Comparison of ENCODE assay signal across 9 cellular contexts in genomic region chr4:186726150-186726439, GRCh38. TPM values are rescaled to one million over a fixed set of nuclear protein-coding genes. Genes with fewer than 3 reads are reported as not detected.
DNase-seq lines count a peak whose midpoint lies in the region; ATAC-seq and TF ChIP-seq lines count a peak whose summit lies in the region.
"Had no signal": no experiment of that assay in that cellular context is flagged by ENCODE, and none has a peak within 500 bp of the region (broad histone marks: within the 10 kb centered on the region; RNA-seq: fewer than 3 reads in every experiment).

No MANE protein-coding gene starts in this region.

- peak overlapping the region; percentile 86 for H3K18ac ChIP-seq in mesendoderm (ENCODE audit: low read length)

- H3K9me3 ChIP-seq in vagina: no peaks in the 10 kb centered on the region

- H3K4me1 Mint-ChIP-seq in activated naive CD4-positive, alpha-beta T cell treated with anti-CD3 and anti-CD28 coated beads for 36 hours (ENCODE audit: low read depth): peaks cover 21% of the 10 kb centered on the region
- H3K4me1 Mint-ChIP-seq in effector memory CD8-positive, alpha-beta T cell (ENCODE audit: low read depth in 2 of 2): no peaks in the 10 kb centered on the region

- no peaks in the 10 kb centered on the region for H3K9me3 Mint-ChIP-seq in activated naive CD4-positive, alpha-beta T cell treated with anti-CD3 and anti-CD28 coated beads for 36 hours
- peaks cover 0 to 2% of the 10 kb centered on the region in 2 donors for H3K9me3 Mint-ChIP-seq in effector memory CD8-positive, alpha-beta T cell

- peak overlapping the region; percentile 39 for H2BK15ac ChIP-seq in mesendoderm (replicated peaks; ENCODE audit: low read depth)

- no peak overlapping the region for H2AK5ac ChIP-seq in mesendoderm (ENCODE audit: low read length)

- H3K27ac Mint-ChIP-seq in activated naive CD4-positive, alpha-beta T cell treated with anti-CD3 and anti-CD28 coated beads for 36 hours: no peak overlapping the region
- H3K27ac Mint-ChIP-seq in effector memory CD8-positive, alpha-beta T cell: no peak overlapping the region

- peak overlapping the region; percentile 74 for H3K4ac ChIP-seq in mesendoderm (ENCODE audit: low read depth, low read length)

- CTCF ChIA-PET in activated naive CD4-positive, alpha-beta T cell treated with anti-CD3 and anti-CD28 coated beads for 36 hours (lab: Charles Lee): no interaction called here

- no peak for TF ChIP-seq POLR2A in vagina (IDR thresholded peaks at IDR 0.05)

- peak overlapping the region; percentile 97 for H3K4me3 ChIP-seq in coronary artery
- peak overlapping the region; percentile 85 for H3K4me3 ChIP-seq in mesendoderm (ENCODE audit: low read length)
- H3K4me3 ChIP-seq in vagina: peak overlapping the region; percentile 66 to 74

- H3K9ac ChIP-seq in mesendoderm (ENCODE audit: low read length): peak overlapping the region; percentile 78

- no peak overlapping the region for H2BK5ac ChIP-seq in mesendoderm (ENCODE audit: low read length)

- no peak overlapping the region for H4K5ac ChIP-seq in mesendoderm (ENCODE audit: low read length)

- peaks cover 3% of the 10 kb centered on the region for H3K79me2 ChIP-seq in mesendoderm (ENCODE audit: control insufficient read depth, insufficient read depth, low read length)

- H3K79me1 ChIP-seq in mesendoderm (ENCODE audit: low read length): no peaks in the 10 kb centered on the region

- DNase-seq in activated naive CD4-positive, alpha-beta T cell treated with anti-CD3 and anti-CD28 coated beads for 36 hours: no peak
- DNase-seq in activated naive CD4-positive, alpha-beta T cell treated with Interleukin-2 at 50 U/mL for 16 hours: no peak
- DNase-seq in coronary artery (ENCODE audit: low spot score) (no peak), mesendoderm (no peak), vagina (ENCODE audit: extremely low spot score in 2 of 2) (no peak), NCI-H1436 treated with DMSO at 0.1 percent for 48 hours (lab: John Stamatoyannopoulos, UW) (no peak), COLO829 (ENCODE audit: low spot score) (no peak)
- DNase-seq in effector memory CD8-positive, alpha-beta T cell: no peak
- DNase-seq: activated naive CD4-positive, alpha-beta T cell had no signal

- peak overlapping the region; percentile 48 for H3K4me3 Mint-ChIP-seq in activated naive CD4-positive, alpha-beta T cell treated with anti-CD3 and anti-CD28 coated beads for 36 hours
- no peak overlapping the region for H3K4me3 Mint-ChIP-seq in effector memory CD8-positive, alpha-beta T cell

- peak overlapping the region; percentile 87 for H3K56ac ChIP-seq in mesendoderm (ENCODE audit: low read length)

- H3K27ac ChIP-seq in coronary artery: peak overlapping the region; percentile 91 to 93
- peak overlapping the region; percentile 77 for H3K27ac ChIP-seq in mesendoderm (ENCODE audit: low read depth, low read length)
- H3K27ac ChIP-seq in vagina: peak overlapping the region; percentile 86

- no peak for ATAC-seq in effector memory CD8-positive, alpha-beta T cell (replicated peaks)

- peak overlapping the region; percentile 95 for H3K4me2 ChIP-seq in mesendoderm (ENCODE audit: low read length)

- no peak overlapping the region for H4K8ac ChIP-seq in mesendoderm (ENCODE audit: low read depth, low read length)

- no peaks in the 10 kb centered on the region for H3K36me3 Mint-ChIP-seq in activated naive CD4-positive, alpha-beta T cell treated with anti-CD3 and anti-CD28 coated beads for 36 hours (ENCODE audit: low read depth)
- no peaks in the 10 kb centered on the region for H3K36me3 Mint-ChIP-seq in effector memory CD8-positive, alpha-beta T cell (ENCODE audit: insufficient read depth)

- H2BK120ac ChIP-seq in mesendoderm (ENCODE audit: low read depth, low read length): peak overlapping the region; percentile 63

- no peak overlapping the region for H3K23ac ChIP-seq in mesendoderm (ENCODE audit: low read length)

- H3K36me3 ChIP-seq in mesendoderm (ENCODE audit: control insufficient read depth, insufficient read depth, low read length) (no peaks in the 10 kb centered on the region), vagina (no peaks in the 10 kb centered on the region)

- H3K4me1 ChIP-seq in mesendoderm (ENCODE audit: control insufficient read depth, low read depth, low read length) (peaks cover 8% of the 10 kb centered on the region), vagina (peaks cover 22% of the 10 kb centered on the region)

- WGBS in mesendoderm (ENCODE audit: extremely low coverage, insufficient coverage, low lambda C conversion rate): no CpG with 5 or more reads among the region's 21 CpGs

- no peak for TF ChIP-seq CTCF in coronary artery (IDR thresholded peaks at IDR 0.05)
- peak in 1 of 3 experiments; percentile 2 for TF ChIP-seq CTCF in vagina (IDR thresholded peaks at IDR 0.05)

- H3K27me3 Mint-ChIP-seq in activated naive CD4-positive, alpha-beta T cell treated with anti-CD3 and anti-CD28 coated beads for 36 hours (ENCODE audit: low read depth): peaks cover 59% of the 10 kb centered on the region
- H3K27me3 Mint-ChIP-seq in effector memory CD8-positive, alpha-beta T cell: peaks cover 36 to 51% of the 10 kb centered on the region in 2 donors

- no peaks in the 10 kb centered on the region for H3K27me3 ChIP-seq in mesendoderm (ENCODE audit: insufficient read depth, low read length, poor library complexity)
- H3K27me3 ChIP-seq in vagina: no peaks in the 10 kb centered on the region

- intact Hi-C loops in activated naive CD4-positive, alpha-beta T cell treated with anti-CD3 and anti-CD28 coated beads for 36 hours (cut with micrococcal nuclease): loop anchor here (10.0 kb wide), 1 partner anchor 879 kb away; no protein-coding TSS in a partner anchor
- intact Hi-C loops in vagina (cut with DNase I): loop anchor here (10.0 kb wide), 1 partner anchor 119 kb away; no protein-coding TSS in a partner anchor

RNA-seq across cellular contexts. Expression of gene FAT1, which starts 2.4 kb away (rescaled TPM):
- under 1 TPM; 0.02 to 0.43 TPM for total RNA-seq in activated naive CD4-positive, alpha-beta T cell treated with anti-CD3 and anti-CD28 coated beads for 36 hours
- polyA plus RNA-seq in mesendoderm (2013, experiment 1 of 2): 32.3 TPM
- polyA plus RNA-seq in mesendoderm (2013, experiment 2 of 2): 29.4 TPM
- 47.1 TPM for total RNA-seq in vagina

Comparison
In these comparisons a context has a peak if more than half of its experiments do, and no peak if none do; other contexts are left out.
1. RNA of gene FAT1, which starts 2.4 kb away (total RNA-seq): 47.1 TPM in vagina (single experiment); 0.02 to 0.43 TPM in activated naive CD4-positive, alpha-beta T cell treated with anti-CD3 and anti-CD28 coated beads for 36 hours; every median in the first group is over 10 times any median in the second.
2. Peak in every context shown above with its lines, with median percentiles within 50 percentile points of each other: H3K27ac ChIP-seq and H3K4me3 ChIP-seq.